ENCODE assay signal across 9 cellular contexts in the genomic region with DNA sequence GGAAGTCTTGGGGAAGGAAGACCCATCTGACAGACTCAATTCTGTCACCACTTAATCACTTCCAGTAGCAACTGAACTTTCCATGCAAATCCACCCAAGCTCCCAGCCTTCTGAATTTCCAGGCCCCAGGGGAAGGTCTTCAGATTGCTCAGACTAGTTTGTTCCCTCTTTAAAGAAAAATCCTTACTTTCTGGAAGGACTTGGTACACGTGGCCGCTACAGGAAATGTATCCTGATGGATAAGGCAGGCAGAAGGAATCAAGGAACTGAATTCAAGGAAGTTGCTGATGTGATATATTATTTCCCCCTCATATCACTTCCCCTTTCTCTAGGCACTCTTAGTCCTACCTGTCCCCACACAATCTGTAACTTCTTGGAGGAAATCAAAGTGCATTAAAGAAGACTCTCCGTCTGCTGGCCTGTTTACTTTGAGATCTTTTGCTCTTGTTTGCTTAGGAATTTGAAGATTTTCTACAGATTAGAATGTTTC. TPM values are rescaled to one million over a fixed set of nuclear protein-coding genes. Genes with fewer than 3 reads are reported as not detected.
A peak's percentile ranks its signal among the peaks of the same experiment; 100 is the strongest.
DNase-seq lines count a peak whose midpoint lies in the region; ATAC-seq and TF ChIP-seq lines count a peak whose summit lies in the region.
"Had no signal": no experiment of that assay in that cellular context is flagged by ENCODE, and none has a peak within 500 bp of the region (broad histone marks: within the 10 kb centered on the region; RNA-seq: fewer than 3 reads in every experiment).

No MANE protein-coding gene starts in this region.

- no peak for TF ChIP-seq POLR2A in vagina (IDR thresholded peaks at IDR 0.05)

- H3K27me3 Mint-ChIP-seq in activated naive CD4-positive, alpha-beta T cell treated with anti-CD3 and anti-CD28 coated beads, Interleukin-2, amount 10 ng/mL, durations not matched to agents 7 days and 5 days, result no peaks in the 10 kb centered on the region

- CTCF ChIA-PET in activated naive CD4-positive, alpha-beta T cell treated with anti-CD3 and anti-CD28 coated beads, Interleukin-2, amount 10 ng/mL, durations not matched to agents 7 days and 5 days (lab: Charles Lee), result no interaction called here

- H3K27me3 ChIP-seq in mesenchymal stem cell (ENCODE audit: control insufficient read depth in 1 of 2, insufficient read depth in 1 of 2, low read length in 2 of 2) (no peaks in the 10 kb centered on the region), vagina (no peaks in the 10 kb centered on the region)

- no peak overlapping the region for H3K23ac ChIP-seq in mesenchymal stem cell (ENCODE audit: low read length in 2 of 2)

- H2BK15ac ChIP-seq in mesenchymal stem cell (ENCODE audit: low read depth, poor library complexity, severe bottlenecking), result no peak overlapping the region

- peak overlapping the region; percentile 14 for H3K27ac Mint-ChIP-seq in activated naive CD4-positive, alpha-beta T cell treated with anti-CD3 and anti-CD28 coated beads, Interleukin-2, amount 10 ng/mL, durations not matched to agents 7 days and 5 days

- H3K18ac ChIP-seq in mesenchymal stem cell (ENCODE audit: low read depth in 1 of 2, low read length in 2 of 2), result no peak overlapping the region

- H2AFZ ChIP-seq in mesenchymal stem cell (ENCODE audit: low read depth, low read length), result no peak overlapping the region

- H3K36me3 ChIP-seq in mesenchymal stem cell (ENCODE audit: control insufficient read depth in 1 of 2, insufficient read depth in 2 of 2, low read depth in 1 of 2, low read length in 2 of 2) (peaks cover 26 to 37% of the 10 kb centered on the region in 2 experiments), vagina (peaks cover 15 to 32% of the 10 kb centered on the region in 2 donors)

- no peaks in the 10 kb centered on the region for H3K9me3 ChIP-seq in mesenchymal stem cell (ENCODE audit: control insufficient read depth, low read length)
- no peaks in the 10 kb centered on the region for H3K9me3 ChIP-seq in vagina

- H3K9me3 Mint-ChIP-seq in activated naive CD4-positive, alpha-beta T cell treated with anti-CD3 and anti-CD28 coated beads, Interleukin-2, amount 10 ng/mL, durations not matched to agents 7 days and 5 days, result no peaks in the 10 kb centered on the region

- H3K14ac ChIP-seq in mesenchymal stem cell (ENCODE audit: low read length in 2 of 2), result no peak overlapping the region

- no peak overlapping the region for H2BK5ac ChIP-seq in mesenchymal stem cell (ENCODE audit: low read depth, low read length, poor library complexity, severe bottlenecking)

- no peak overlapping the region for H3K9ac ChIP-seq in mesenchymal stem cell (ENCODE audit: low read length)

- no peak for ATAC-seq in HG02623 (IDR thresholded peaks at IDR 0.05; ENCODE audit: unreplicated experiment)

- no peak for DNase-seq in activated naive CD4-positive, alpha-beta T cell treated with anti-CD3 and anti-CD28 coated beads, Interleukin-2, amount 10 ng/mL, durations not matched to agents 7 days and 5 days
- no peak for DNase-seq in activated naive CD4-positive, alpha-beta T cell (lab: John Stamatoyannopoulos, UW)
- DNase-seq in cerebellar cortex (ENCODE audit: low spot score) (peak; percentile 27), mesenchymal stem cell (peak; percentile 54), vagina (ENCODE audit: extremely low spot score in 2 of 2) (no peak), NCI-H226 (no peak)
- no peak for DNase-seq in activated effector memory CD4-positive, alpha-beta T cell treated with anti-CD3 and anti-CD28 coated beads, Interleukin-2, amount 50 U/mL, for 16 hours
- DNase-seq: effector memory CD4-positive, alpha-beta T cell had no signal

- no peak overlapping the region for H3K4me3 Mint-ChIP-seq in activated naive CD4-positive, alpha-beta T cell treated with anti-CD3 and anti-CD28 coated beads, Interleukin-2, amount 10 ng/mL, durations not matched to agents 7 days and 5 days

- H3K4me3 ChIP-seq in mesenchymal stem cell (ENCODE audit: insufficient read depth in 1 of 2, low read depth in 1 of 2, low read length in 2 of 2) (no peak overlapping the region), vagina (no peak overlapping the region)

- no peak overlapping the region for H3K4me2 ChIP-seq in mesenchymal stem cell (ENCODE audit: low read length, poor library complexity, severe bottlenecking)

- H3K36me3 Mint-ChIP-seq in activated naive CD4-positive, alpha-beta T cell treated with anti-CD3 and anti-CD28 coated beads, Interleukin-2, amount 10 ng/mL, durations not matched to agents 7 days and 5 days, result peaks cover 37% of the 10 kb centered on the region

- no peak for TF ChIP-seq CTCF in vagina (IDR thresholded peaks at IDR 0.05)

- H2BK120ac ChIP-seq in mesenchymal stem cell (ENCODE audit: low read depth, low read length), result no peak overlapping the region

- H3K4me1 ChIP-seq in mesenchymal stem cell (ENCODE audit: control insufficient read depth, insufficient read depth, low read depth, low read length) (peaks cover 17% of the 10 kb centered on the region), vagina (peaks cover 66% of the 10 kb centered on the region)

- H3K4ac ChIP-seq in mesenchymal stem cell (ENCODE audit: low read depth in 1 of 2, low read length in 2 of 2), result no peak overlapping the region

- H3K27ac ChIP-seq in mesenchymal stem cell (ENCODE audit: low read length, poor library complexity, severe bottlenecking) (no peak overlapping the region), vagina (peak overlapping the region; percentile 65)

- no CpG with 5 or more reads among the region's 3 CpGs for WGBS in mesenchymal stem cell

- H2BK12ac ChIP-seq in mesenchymal stem cell (ENCODE audit: low read length in 2 of 2), result no peak overlapping the region

- H2AK5ac ChIP-seq in mesenchymal stem cell (ENCODE audit: low read length, severe bottlenecking), result no peak overlapping the region

- intact Hi-C loops in vagina (cut with DNase I), result no loop called here

- peaks cover 6% of the 10 kb centered on the region for H3K79me1 ChIP-seq in mesenchymal stem cell (replicated peaks; ENCODE audit: low read length, poor library complexity, severe bottlenecking)

- H4K8ac ChIP-seq in mesenchymal stem cell (ENCODE audit: low read length), result no peak overlapping the region

- no peak overlapping the region for H4K91ac ChIP-seq in mesenchymal stem cell (ENCODE audit: low read length)

- H3K4me1 Mint-ChIP-seq in activated naive CD4-positive, alpha-beta T cell treated with anti-CD3 and anti-CD28 coated beads, Interleukin-2, amount 10 ng/mL, durations not matched to agents 7 days and 5 days, result peaks cover 36% of the 10 kb centered on the region

RNA-seq across cellular contexts. Expression of gene NFKBIA, which starts 6.4 kb away (rescaled TPM):
- 80.0 TPM for polyA plus RNA-seq in mesenchymal stem cell (2013, experiment 1 of 2)
- polyA plus RNA-seq in mesenchymal stem cell (2013, experiment 2 of 2), result 75.3 TPM
- 1,179 TPM for total RNA-seq in vagina

Comparison
In these comparisons a context has a peak if more than half of its experiments do, and no peak if none do; other contexts are left out.
1. DNase-seq: peak in cerebellar cortex (single experiment) and mesenchymal stem cell (single experiment); none in activated naive CD4-positive, alpha-beta T cell treated with anti-CD3 and anti-CD28 coated beads, Interleukin-2, amount 10 ng/mL, durations not matched to agents 7 days and 5 days (single experiment), activated naive CD4-positive, alpha-beta T cell (0 of 4), vagina (0 of 2), activated effector memory CD4-positive, alpha-beta T cell treated with anti-CD3 and anti-CD28 coated beads, Interleukin-2, amount 50 U/mL, for 16 hours (single experiment) and NCI-H226 (single experiment).